Comparison of ENCODE assay signal across 27 cellular contexts in the genomic region with DNA sequence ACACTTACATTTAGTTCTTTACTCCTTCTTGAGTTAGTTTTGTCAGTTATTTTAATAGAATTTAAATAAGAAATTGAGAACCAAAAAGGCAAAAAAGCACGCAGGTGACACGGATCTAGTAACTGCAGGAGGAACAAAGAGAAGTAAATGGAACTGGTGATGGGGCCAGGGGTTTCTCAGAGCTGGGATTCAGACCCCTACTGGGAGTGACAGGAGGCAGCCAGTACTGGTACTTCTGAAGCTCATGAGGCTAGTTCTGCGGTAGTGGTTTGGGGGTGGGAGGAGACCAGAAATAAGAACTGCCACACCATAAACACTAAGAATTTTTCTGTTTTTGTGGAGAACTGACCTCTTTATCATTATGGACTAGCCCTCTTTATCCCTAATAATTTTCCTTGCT.
"Had no signal": no experiment of that assay in that cellular context is flagged by ENCODE, and none has a peak within 500 bp of the region (broad histone marks: within the 10 kb centered on the region; RNA-seq: fewer than 3 reads in every experiment).

No MANE protein-coding gene starts in this region.

- H3K27me3 Mint-ChIP-seq: activated CD4-positive, alpha-beta memory T cell treated with anti-CD3 and anti-CD28 coated beads, Interleukin-2, amount 10 ng/mL, durations not matched to agents 7 days and 5 days; activated CD4-positive, alpha-beta T cell treated with anti-CD3 and anti-CD28 coated beads, Interleukin-2, amount 10 ng/mL, durations not matched to agents 7 days and 5 days; activated naive CD8-positive, alpha-beta T cell; activated T-cell treated with anti-CD3 and anti-CD28 coated beads, Interleukin-2, amount 50 U/mL, for 24 hours; effector memory CD8-positive, alpha-beta T cell had no signal

- H3K9me3 ChIP-seq: body of pancreas, esophagus squamous epithelium had no signal

- H3K4me3 Mint-ChIP-seq: activated CD4-positive, alpha-beta memory T cell treated with anti-CD3 and anti-CD28 coated beads, Interleukin-2, amount 10 ng/mL, durations not matched to agents 7 days and 5 days; activated CD4-positive, alpha-beta T cell treated with anti-CD3 and anti-CD28 coated beads, Interleukin-2, amount 10 ng/mL, durations not matched to agents 7 days and 5 days; activated naive CD8-positive, alpha-beta T cell; activated T-cell treated with anti-CD3 and anti-CD28 coated beads, Interleukin-2, amount 50 U/mL, for 24 hours; activated T-cell treated with anti-CD3 and anti-CD28 coated beads, Interleukin-2, amount 50 U/mL, for 72 hours; effector memory CD8-positive, alpha-beta T cell had no signal

- H3K27ac Mint-ChIP-seq: activated CD4-positive, alpha-beta memory T cell treated with anti-CD3 and anti-CD28 coated beads, Interleukin-2, amount 10 ng/mL, durations not matched to agents 7 days and 5 days; activated CD4-positive, alpha-beta T cell treated with anti-CD3 and anti-CD28 coated beads, Interleukin-2, amount 10 ng/mL, durations not matched to agents 7 days and 5 days; activated naive CD8-positive, alpha-beta T cell; activated T-cell treated with anti-CD3 and anti-CD28 coated beads, Interleukin-2, amount 50 U/mL, for 24 hours had no signal

- H3K4me3 ChIP-seq: body of pancreas, esophagus squamous epithelium had no signal

- DNase-seq: activated CD4-positive, alpha-beta memory T cell treated with anti-CD3 and anti-CD28 coated beads, Interleukin-2, amount 10 ng/mL, durations not matched to agents 7 days and 5 days; activated CD4-positive, alpha-beta T cell treated with anti-CD3 and anti-CD28 coated beads for 1 hour; activated CD4-positive, alpha-beta T cell treated with anti-CD3 and anti-CD28 coated beads for 4 hours; activated CD4-positive, alpha-beta T cell treated with anti-CD3 and anti-CD28 coated beads, Interleukin-2, amount 10 ng/mL, durations not matched to agents 7 days and 5 days; activated CD4-positive, alpha-beta T cell treated with anti-CD3 and anti-CD28 coated beads, Interleukin-2, amount 50 U/mL, for 4 hours; activated CD8-positive, alpha-beta memory T cell treated with anti-CD3 and anti-CD28 coated beads, Interleukin-2, amount 50 U/mL, for 48 hours; activated effector memory CD4-positive, alpha-beta T cell treated with Interleukin-2 at 50 U/mL for 16 hours; activated gamma-delta T cell treated with Interleukin-2 at 50 U/mL for 16 hours; activated naive CD4-positive, alpha-beta T cell treated with anti-CD3 and anti-CD28 coated beads, Interleukin-2, amount 50 U/mL, for 16 hours; activated naive CD4-positive, alpha-beta T cell treated with Interleukin-2 at 50 U/mL for 16 hours; activated T-cell treated with anti-CD3 and anti-CD28 coated beads for 4 hours; activated T-cell treated with anti-CD3 and anti-CD28 coated beads, Interleukin-2, amount 50 U/mL, for 24 hours; activated T-cell treated with anti-CD3 and anti-CD28 coated beads, Interleukin-2, amount 50 U/mL, for 72 hours; amniotic stem cell; aorta; body of pancreas; caudate nucleus; cortex of kidney; dermis blood vessel endothelial cell; effector CD4-positive, alpha-beta T cell; effector memory CD8-positive, alpha-beta T cell; esophagus squamous epithelium; foreskin melanocyte; head of caudate nucleus; T-helper 2 cell had no signal

- H3K9me3 Mint-ChIP-seq: activated CD4-positive, alpha-beta memory T cell treated with anti-CD3 and anti-CD28 coated beads, Interleukin-2, amount 10 ng/mL, durations not matched to agents 7 days and 5 days; activated T-cell treated with anti-CD3 and anti-CD28 coated beads, Interleukin-2, amount 50 U/mL, for 24 hours; activated T-cell treated with anti-CD3 and anti-CD28 coated beads, Interleukin-2, amount 50 U/mL, for 72 hours; effector memory CD8-positive, alpha-beta T cell had no signal

- ATAC-seq: activated T-cell treated with anti-CD3 and anti-CD28 coated beads, Interleukin-2, amount 50 U/mL, for 72 hours; body of pancreas; effector memory CD8-positive, alpha-beta T cell had no signal

- H3K4me1 ChIP-seq: body of pancreas, esophagus squamous epithelium had no signal

- H3K27me3 ChIP-seq: body of pancreas, esophagus squamous epithelium had no signal

- H3K27ac ChIP-seq: body of pancreas, epithelial cell of prostate, esophagus squamous epithelium had no signal
